Comparison of ENCODE assay signal across 15 cellular contexts in genomic region chr4:153661215-153661822, GRCh38. TPM values are rescaled to one million over a fixed set of nuclear protein-coding genes. Genes with fewer than 3 reads are reported as not detected.
A peak's percentile ranks its signal among the peaks of the same experiment; 100 is the strongest.
DNase-seq lines count a peak whose midpoint lies in the region; ATAC-seq, FAIRE-seq and TF ChIP-seq lines count a peak whose summit lies in the region.
"Had no signal": no experiment of that assay in that cellular context is flagged by ENCODE, and none has a peak within 500 bp of the region (broad histone marks: within the 10 kb centered on the region; RNA-seq: fewer than 3 reads in every experiment).

No MANE protein-coding gene starts in this region.

- DNase-seq in CD1c-positive myeloid dendritic cell (ENCODE audit: extremely low spot score) (peak; percentile 93), SKM-1 treated with dmso at 0.1 percent for 144 hours (lab: John Stamatoyannopoulos, UW; ENCODE audit: unreplicated experiment) (peak; percentile 93), fibroblast of the aortic adventitia (ENCODE audit: low read depth) (peak; percentile 65), pons (ENCODE audit: low spot score) (peak; percentile 54), GM03348 (ENCODE audit: low spot score) (no peak), hippocampal formation (lab: John Stamatoyannopoulos, UW) (no peak), urothelium cell line (ENCODE audit: low spot score) (no peak)
- DNase-seq: activated CD8-positive, alpha-beta memory T cell treated with anti-CD3 and anti-CD28 coated beads, Interleukin-2, amount 50 U/mL, for 4 hours; amygdala; EL; NCI-H2171 had no signal

- no peak for TF ChIP-seq CTCF in fibroblast of the aortic adventitia (IDR thresholded peaks at IDR 0.05; ENCODE audit: insufficient read depth, low read length)

- no peak overlapping the region for H3K4me3 ChIP-seq in fibroblast of the aortic adventitia (ENCODE audit: low read depth, low read length)

- no peak for ATAC-seq in GM18870 (IDR thresholded peaks at IDR 0.05; ENCODE audit: unreplicated experiment)

- no peak for FAIRE-seq in urothelium cell line (lab: Jason Lieb, UNC)
- FAIRE-seq: GM18507, RCC 7860 had no signal

RNA-seq across cellular contexts. Expression of gene TLR2, which starts 22.8 kb away (rescaled TPM):
- not detected in 2 replicates for total RNA-seq in fibroblast of the aortic adventitia (ENCODE audit: low replicate concordance)
- total RNA-seq: myocyte had no signal

Comparison
In these comparisons a context has a peak if more than half of its experiments do, and no peak if none do; other contexts are left out.
1. DNase-seq: peak in CD1c-positive myeloid dendritic cell (single experiment), SKM-1 treated with dmso at 0.1 percent for 144 hours (single experiment), fibroblast of the aortic adventitia (single experiment) and pons (single experiment); none in GM03348 (single experiment), hippocampal formation (0 of 2) and urothelium cell line (single experiment).